In the genomic region with DNA sequence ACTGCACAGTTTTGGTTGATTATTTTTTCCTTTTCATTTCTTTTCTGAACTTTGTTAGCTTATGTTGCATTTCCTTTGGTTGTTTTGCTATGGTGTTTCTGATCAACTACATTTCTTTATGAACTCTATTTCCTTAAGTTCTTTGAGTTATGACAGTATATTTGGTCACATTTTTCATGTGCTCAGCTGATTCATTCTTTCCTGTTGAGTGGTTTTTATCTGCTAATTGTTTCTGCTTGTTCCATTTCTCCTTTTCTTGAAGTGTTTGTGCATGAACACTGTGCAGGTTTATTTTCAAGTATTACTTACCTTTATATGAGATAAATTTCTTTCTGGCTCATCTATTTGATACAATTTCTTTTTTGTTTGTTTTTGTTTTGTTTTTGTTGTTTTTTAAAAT, we compare ENCODE assay signal across 15 cellular contexts. TPM values are rescaled to one million over a fixed set of nuclear protein-coding genes. Genes with fewer than 3 reads are reported as not detected.
A peak's percentile ranks its signal among the peaks of the same experiment; 100 is the strongest.
DNase-seq lines count a peak whose midpoint lies in the region; ATAC-seq, FAIRE-seq and TF ChIP-seq lines count a peak whose summit lies in the region.
"Had no signal": no experiment of that assay in that cellular context is flagged by ENCODE, and none has a peak within 500 bp of the region (broad histone marks: within the 10 kb centered on the region; RNA-seq: fewer than 3 reads in every experiment).

No MANE protein-coding gene starts in this region.

- no peak for TF ChIP-seq POLR2A in endothelial cell of umbilical vein (IDR thresholded peaks at IDR 0.05; ENCODE audit: low read depth, low read length)

- no peak for ATAC-seq in HG03039 (IDR thresholded peaks at IDR 0.05; ENCODE audit: unreplicated experiment)
- ATAC-seq: Panc1 had no signal

- FAIRE-seq in endothelial cell of umbilical vein (lab: Jason Lieb, UNC): peak; percentile 74

- peaks cover 27% of the 10 kb centered on the region for H3K4me1 ChIP-seq in endothelial cell of umbilical vein (ENCODE audit: control insufficient read depth, extremely low read depth, insufficient read depth, low read length)

- peak overlapping the region; percentile 1 for H3K9ac ChIP-seq in endothelial cell of umbilical vein (replicated peaks; ENCODE audit: extremely low read depth, insufficient read depth, low read length)

- CTCF ChIA-PET in activated naive CD4-positive, alpha-beta T cell treated with anti-CD3 and anti-CD28 coated beads, Interleukin-2, amount 10 ng/mL, durations not matched to agents 7 days and 5 days (lab: Charles Lee): no interaction called here
- CTCF ChIA-PET in endothelial cell of umbilical vein (lab: Charles Lee): interaction anchor here (0.9 to 2.9 kb wide), 4 partner anchors 10 to 526 kb away, joined by 3 to 16 read pairs (median 6); a partner anchor contains a TSS

- H3K79me2 ChIP-seq in endothelial cell of umbilical vein (ENCODE audit: control insufficient read depth, insufficient read depth, low read length): no peaks in the 10 kb centered on the region

- no peak overlapping the region for H3K4me3 Mint-ChIP-seq in activated naive CD4-positive, alpha-beta T cell treated with anti-CD3 and anti-CD28 coated beads, Interleukin-2, amount 10 ng/mL, durations not matched to agents 7 days and 5 days
- H3K4me3 Mint-ChIP-seq in T-helper 2 cell treated with Interferon-gamma antibody and Interleukin-4, amounts not matched to agents 5 μg/mL and 100 μg/mL, for 36 hours: no peak overlapping the region
- H3K4me3 Mint-ChIP-seq: activated CD4-positive, alpha-beta T cell treated with anti-CD3 and anti-CD28 coated beads, Interleukin-2, amount 10 ng/mL, durations not matched to agents 7 days and 5 days; activated naive CD4-positive, alpha-beta T cell treated with anti-CD3 and anti-CD28 coated beads for 36 hours had no signal

- TF ChIP-seq CTCF in endothelial cell of umbilical vein (IDR thresholded peaks at IDR 0.05; ENCODE audit: extremely low read depth in 1 of 2, insufficient read depth in 1 of 2, low read depth in 1 of 2, low read length in 2 of 2): no peak

- no peaks in the 10 kb centered on the region for H3K9me3 Mint-ChIP-seq in activated naive CD4-positive, alpha-beta T cell treated with anti-CD3 and anti-CD28 coated beads, Interleukin-2, amount 10 ng/mL, durations not matched to agents 7 days and 5 days
- H3K9me3 Mint-ChIP-seq in T-helper 2 cell treated with Interferon-gamma antibody and Interleukin-4, amounts not matched to agents 5 μg/mL and 100 μg/mL, for 36 hours: no peaks in the 10 kb centered on the region
- H3K9me3 Mint-ChIP-seq: activated CD4-positive, alpha-beta T cell treated with anti-CD3 and anti-CD28 coated beads, Interleukin-2, amount 10 ng/mL, durations not matched to agents 7 days and 5 days; activated naive CD4-positive, alpha-beta T cell treated with anti-CD3 and anti-CD28 coated beads for 36 hours had no signal

- no peak for DNase-seq in activated naive CD4-positive, alpha-beta T cell treated with anti-CD3 and anti-CD28 coated beads, Interleukin-2, amount 10 ng/mL, durations not matched to agents 7 days and 5 days
- no peak for DNase-seq in activated naive CD4-positive, alpha-beta T cell treated with anti-CD3 and anti-CD28 coated beads, Interleukin-2, amount 50 U/mL, for 16 hours
- DNase-seq in T-helper 2 cell treated with Interferon-gamma antibody and Interleukin-4, amounts not matched to agents 5 μg/mL and 100 μg/mL, for 36 hours (ENCODE audit: low spot score): no peak
- peak; percentile 83 for DNase-seq in endothelial cell of umbilical vein (ENCODE audit: low read depth, low spot score)
- no peak for DNase-seq in NCI-H446 (lab: John Stamatoyannopoulos, UW)
- DNase-seq in stimulated activated naive CD4-positive, alpha-beta T cell treated with Interleukin-2 at 50 U/mL for 16 hours (lab: John Stamatoyannopoulos, UW): no peak
- no peak for DNase-seq in 8988T
- DNase-seq: activated CD4-positive, alpha-beta T cell treated with anti-CD3 and anti-CD28 coated beads, Interleukin-2, amount 10 ng/mL, durations not matched to agents 7 days and 5 days; activated naive CD4-positive, alpha-beta T cell treated with anti-CD3 and anti-CD28 coated beads for 36 hours; midbrain; MM.1S; NCI-H446 treated with DMSO at 0.1 percent for 48 hours; thyroid gland had no signal

- intact Hi-C loops in endothelial cell of umbilical vein (cut with micrococcal nuclease): loop anchor here (1.0 kb wide), 1 partner anchor 11 kb away; no protein-coding TSS in a partner anchor

- POLR2A ChIA-PET in endothelial cell of umbilical vein (lab: Charles Lee): no interaction called here

- H3K36me3 Mint-ChIP-seq in activated naive CD4-positive, alpha-beta T cell treated with anti-CD3 and anti-CD28 coated beads, Interleukin-2, amount 10 ng/mL, durations not matched to agents 7 days and 5 days: peaks cover 32% of the 10 kb centered on the region
- peaks cover 43% of the 10 kb centered on the region for H3K36me3 Mint-ChIP-seq in T-helper 2 cell treated with Interferon-gamma antibody and Interleukin-4, amounts not matched to agents 5 μg/mL and 100 μg/mL, for 36 hours (ENCODE audit: low read depth)

- peaks cover 28% of the 10 kb centered on the region for H3K4me1 Mint-ChIP-seq in activated naive CD4-positive, alpha-beta T cell treated with anti-CD3 and anti-CD28 coated beads, Interleukin-2, amount 10 ng/mL, durations not matched to agents 7 days and 5 days
- peaks cover 22% of the 10 kb centered on the region for H3K4me1 Mint-ChIP-seq in T-helper 2 cell treated with Interferon-gamma antibody and Interleukin-4, amounts not matched to agents 5 μg/mL and 100 μg/mL, for 36 hours (ENCODE audit: low read depth)

- H3K27me3 ChIP-seq in endothelial cell of umbilical vein (ENCODE audit: control insufficient read depth in 2 of 2, insufficient read depth in 2 of 2, low read length in 2 of 2): no peaks in the 10 kb centered on the region
- H3K27me3 ChIP-seq: thyroid gland had no signal

- no TSS peak for BruUV-seq in endothelial cell of umbilical vein (replicated peaks; lab: Mats Ljungman, UMichigan)

- dilution Hi-C loops in endothelial cell of umbilical vein (cut with MboI; ENCODE audit: extremely low pct_ligation_motif_present, low sequenced_read_pairs): no loop called here

- H3K36me3 ChIP-seq in endothelial cell of umbilical vein (ENCODE audit: control insufficient read depth in 2 of 2, extremely low read depth in 1 of 2, insufficient read depth in 2 of 2, low read length in 2 of 2): no peaks in the 10 kb centered on the region

- peak overlapping the region; percentile 53 for H3K4me2 ChIP-seq in endothelial cell of umbilical vein (ENCODE audit: insufficient read depth, low read length)

- H3K27ac Mint-ChIP-seq in activated naive CD4-positive, alpha-beta T cell treated with anti-CD3 and anti-CD28 coated beads, Interleukin-2, amount 10 ng/mL, durations not matched to agents 7 days and 5 days: peak overlapping the region; percentile 8
- peak overlapping the region; percentile 76 for H3K27ac Mint-ChIP-seq in T-helper 2 cell treated with Interferon-gamma antibody and Interleukin-4, amounts not matched to agents 5 μg/mL and 100 μg/mL, for 36 hours
- H3K27ac Mint-ChIP-seq: activated CD4-positive, alpha-beta T cell treated with anti-CD3 and anti-CD28 coated beads, Interleukin-2, amount 10 ng/mL, durations not matched to agents 7 days and 5 days; activated naive CD4-positive, alpha-beta T cell treated with anti-CD3 and anti-CD28 coated beads for 36 hours had no signal

- no peaks in the 10 kb centered on the region for H3K9me3 ChIP-seq in endothelial cell of umbilical vein (replicated peaks; ENCODE audit: control insufficient read depth, insufficient read depth, low read length)
- H3K9me3 ChIP-seq: thyroid gland had no signal

- no peak overlapping the region for H2AFZ ChIP-seq in endothelial cell of umbilical vein (ENCODE audit: low read depth, low read length)

- H4K20me1 ChIP-seq in endothelial cell of umbilical vein (replicated peaks; ENCODE audit: control insufficient read depth, extremely low read depth, insufficient read depth, low read length): no peaks in the 10 kb centered on the region

- H3K27me3 Mint-ChIP-seq in activated naive CD4-positive, alpha-beta T cell treated with anti-CD3 and anti-CD28 coated beads, Interleukin-2, amount 10 ng/mL, durations not matched to agents 7 days and 5 days: no peaks in the 10 kb centered on the region
- H3K27me3 Mint-ChIP-seq in T-helper 2 cell treated with Interferon-gamma antibody and Interleukin-4, amounts not matched to agents 5 μg/mL and 100 μg/mL, for 36 hours (ENCODE audit: low read depth): no peaks in the 10 kb centered on the region
- H3K27me3 Mint-ChIP-seq: activated CD4-positive, alpha-beta T cell treated with anti-CD3 and anti-CD28 coated beads, Interleukin-2, amount 10 ng/mL, durations not matched to agents 7 days and 5 days had no signal

- H3K9me1 ChIP-seq in endothelial cell of umbilical vein (replicated peaks; ENCODE audit: control insufficient read depth, extremely low read depth, insufficient read depth, low read length): no peaks in the 10 kb centered on the region

- peak overlapping the region; percentile 36 for H3K27ac ChIP-seq in endothelial cell of umbilical vein (ENCODE audit: insufficient read depth, low read depth, low read length)

- no peak overlapping the region for H3K4me3 ChIP-seq in endothelial cell of umbilical vein (replicated peaks in 1 of 3; ENCODE audit: insufficient read depth in 1 of 3, low read depth in 1 of 3, low read length in 3 of 3)
- H3K4me3 ChIP-seq: thyroid gland had no signal

TF ChIP-seq in endothelial cell of umbilical vein, 7 proteins besides CTCF, POLR2A, EP300 and RAD21:
- TF ChIP-seq JUN (IDR thresholded peaks at IDR 0.05; ENCODE audit: borderline replicate concordance, insufficient read depth, insufficient read length, low read depth): peak; percentile 70
- TF ChIP-seq POLR2AphosphoS5 (IDR thresholded peaks at IDR 0.05; ENCODE audit: insufficient read depth, low read depth, low read length): no peak
- TF ChIP-seq FOS (IDR thresholded peaks at IDR 0.05; ENCODE audit: borderline replicate concordance, insufficient read depth, low read length): peak; percentile 71
TF ChIP-seq in endothelial cell of umbilical vein: peak in this region for 2.

RNA-seq across cellular contexts. Expression of a gene that starts 50.9 kb away (rescaled TPM):
- 9.3 and 9.6 TPM in 2 replicates for total RNA-seq in endothelial cell of umbilical vein
- polyA plus RNA-seq in endothelial cell of umbilical vein: 3.9 and 4.0 TPM in 2 replicates
- 4.3 and 4.8 TPM in 2 replicates for polyA plus RNA-seq in endothelial cell of umbilical vein (2011; cell fraction: cytosol; rRNA removed)
- polyA plus RNA-seq in endothelial cell of umbilical vein (2011; cell fraction: nucleus; rRNA removed): 9.0 and 10.9 TPM in 2 replicates
- polyA plus RNA-seq in endothelial cell of umbilical vein (2012): 9.6 and 11.3 TPM in 2 replicates
- 7.6 and 9.1 TPM in 2 replicates for polyA minus RNA-seq in endothelial cell of umbilical vein
- polyA minus RNA-seq in endothelial cell of umbilical vein (2011; cell fraction: cytosol; rRNA and poly(A)+ RNA removed): 11.8 TPM
- polyA minus RNA-seq in endothelial cell of umbilical vein (2011; cell fraction: nucleus; rRNA and poly(A)+ RNA removed): 4.5 and 5.3 TPM in 2 replicates
